Comparison of ENCODE assay signal across 20 cellular contexts in genomic region chr11:62580959-62581715, GRCh38. TPM values are rescaled to one million over a fixed set of nuclear protein-coding genes. Genes with fewer than 3 reads are reported as not detected.
DNase-seq lines count a peak whose midpoint lies in the region; ATAC-seq, FAIRE-seq and TF ChIP-seq lines count a peak whose summit lies in the region.
"Had no signal": no experiment of that assay in that cellular context is flagged by ENCODE, and none has a peak within 500 bp of the region (broad histone marks: within the 10 kb centered on the region; RNA-seq: fewer than 3 reads in every experiment).

No MANE protein-coding gene starts in this region.

- no peak for DNase-seq in activated naive CD8-positive, alpha-beta T cell treated with anti-CD3 and anti-CD28 coated beads for 36 hours
- DNase-seq in activated naive CD8-positive, alpha-beta T cell treated with anti-CD3 and anti-CD28 coated beads, Interleukin-2, amount 50 U/mL, for 24 hours = no peak
- DNase-seq in kidney (peak; percentile 51), posterior cingulate gyrus (no peak), NCI-H1417 treated with DMSO at 0.1 percent for 48 hours (lab: John Stamatoyannopoulos, UW) (no peak), uterus (no peak)
- no peak for DNase-seq in stimulated activated effector memory CD8-positive, alpha-beta T cell treated with anti-CD3 and anti-CD28 coated beads, Interleukin-12 subunit alpha, Interleukin-12 subunit beta, amount 100 ng/mL, for 72 hours (ENCODE audit: low spot score in 2 of 2)
- DNase-seq: CD4-positive, alpha-beta memory T cell; DMS53; EL; NCI-H1417; NCI-H187 treated with DMSO at 0.1 percent for 48 hours; NCI-H226; NCI-H524 treated with DMSO at 0.1 percent for 48 hours; SIG-M5 had no signal

- TF ChIP-seq CTCF in kidney (IDR thresholded peaks at IDR 0.05; ENCODE audit: borderline replicate concordance, extremely low read depth, insufficient read depth) (no peak), uterus (IDR thresholded peaks at IDR 0.05) (no peak)

- H3K4me3 Mint-ChIP-seq in activated naive CD8-positive, alpha-beta T cell = no peak overlapping the region
- H3K4me3 Mint-ChIP-seq in activated naive CD8-positive, alpha-beta T cell treated with anti-CD3 and anti-CD28 coated beads for 36 hours = no peak overlapping the region
- no peak overlapping the region for H3K4me3 Mint-ChIP-seq in activated naive CD8-positive, alpha-beta T cell treated with anti-CD3 and anti-CD28 coated beads, Interleukin-2, amount 50 U/mL, for 24 hours
- no peak overlapping the region for H3K4me3 Mint-ChIP-seq in stimulated activated effector memory CD8-positive, alpha-beta T cell treated with anti-CD3 and anti-CD28 coated beads, Interleukin-12 subunit alpha, Interleukin-12 subunit beta, amount 100 ng/mL, for 72 hours
- H3K4me3 Mint-ChIP-seq: CD4-positive, alpha-beta memory T cell had no signal

- peak overlapping the region; percentile 58 for H3K27ac Mint-ChIP-seq in activated naive CD8-positive, alpha-beta T cell
- no peak overlapping the region for H3K27ac Mint-ChIP-seq in activated naive CD8-positive, alpha-beta T cell treated with anti-CD3 and anti-CD28 coated beads for 36 hours
- H3K27ac Mint-ChIP-seq in activated naive CD8-positive, alpha-beta T cell treated with anti-CD3 and anti-CD28 coated beads, Interleukin-2, amount 50 U/mL, for 24 hours = peak overlapping the region; percentile 67
- H3K27ac Mint-ChIP-seq in stimulated activated effector memory CD8-positive, alpha-beta T cell treated with anti-CD3 and anti-CD28 coated beads, Interleukin-12 subunit alpha, Interleukin-12 subunit beta, amount 100 ng/mL, for 72 hours = peak overlapping the region; percentile 13

- peaks cover 4 to 5% of the 10 kb centered on the region in 2 donors for H3K4me1 ChIP-seq in kidney (ENCODE audit: control insufficient read depth in 1 of 2, insufficient read depth in 1 of 2, low read depth in 1 of 2, low read length in 2 of 2)
- no peaks in the 10 kb centered on the region for H3K4me1 ChIP-seq in uterus

- FAIRE-seq in kidney (lab: Jason Lieb, UNC) = no peak
- FAIRE-seq: GM12891, GM18507 had no signal

- H3K4me1 Mint-ChIP-seq in activated naive CD8-positive, alpha-beta T cell (ENCODE audit: low read depth) = peaks cover 8% of the 10 kb centered on the region
- H3K4me1 Mint-ChIP-seq in activated naive CD8-positive, alpha-beta T cell treated with anti-CD3 and anti-CD28 coated beads for 36 hours = peaks cover 8% of the 10 kb centered on the region
- H3K4me1 Mint-ChIP-seq in activated naive CD8-positive, alpha-beta T cell treated with anti-CD3 and anti-CD28 coated beads, Interleukin-2, amount 50 U/mL, for 24 hours = peaks cover 4% of the 10 kb centered on the region
- H3K4me1 Mint-ChIP-seq in stimulated activated effector memory CD8-positive, alpha-beta T cell treated with anti-CD3 and anti-CD28 coated beads, Interleukin-12 subunit alpha, Interleukin-12 subunit beta, amount 100 ng/mL, for 72 hours = no peaks in the 10 kb centered on the region

- no peaks in the 10 kb centered on the region for H3K27me3 ChIP-seq in uterus
- H3K27me3 ChIP-seq: BLaER1 had no signal

- no peak overlapping the region for H3K4me3 ChIP-seq in kidney (ENCODE audit: low read length in 2 of 2)
- H3K4me3 ChIP-seq in uterus = no peak overlapping the region
- H3K4me3 ChIP-seq: BLaER1 had no signal

- peaks cover 5% of the 10 kb centered on the region for H3K36me3 Mint-ChIP-seq in activated naive CD8-positive, alpha-beta T cell
- peaks cover 14% of the 10 kb centered on the region for H3K36me3 Mint-ChIP-seq in activated naive CD8-positive, alpha-beta T cell treated with anti-CD3 and anti-CD28 coated beads for 36 hours
- peaks cover 19% of the 10 kb centered on the region for H3K36me3 Mint-ChIP-seq in activated naive CD8-positive, alpha-beta T cell treated with anti-CD3 and anti-CD28 coated beads, Interleukin-2, amount 50 U/mL, for 24 hours (ENCODE audit: low read depth)
- H3K36me3 Mint-ChIP-seq in stimulated activated effector memory CD8-positive, alpha-beta T cell treated with anti-CD3 and anti-CD28 coated beads, Interleukin-12 subunit alpha, Interleukin-12 subunit beta, amount 100 ng/mL, for 72 hours = peaks cover 98% of the 10 kb centered on the region

- no peaks in the 10 kb centered on the region for H3K9me3 ChIP-seq in kidney (ENCODE audit: control insufficient read depth in 1 of 2, low read length in 2 of 2)
- H3K9me3 ChIP-seq in uterus = no peaks in the 10 kb centered on the region
- H3K9me3 ChIP-seq: BLaER1 had no signal

- H3K27me3 Mint-ChIP-seq in activated naive CD8-positive, alpha-beta T cell = no peaks in the 10 kb centered on the region
- no peaks in the 10 kb centered on the region for H3K27me3 Mint-ChIP-seq in activated naive CD8-positive, alpha-beta T cell treated with anti-CD3 and anti-CD28 coated beads for 36 hours
- no peaks in the 10 kb centered on the region for H3K27me3 Mint-ChIP-seq in activated naive CD8-positive, alpha-beta T cell treated with anti-CD3 and anti-CD28 coated beads, Interleukin-2, amount 50 U/mL, for 24 hours
- H3K27me3 Mint-ChIP-seq: CD4-positive, alpha-beta memory T cell had no signal

- H3K36me3 ChIP-seq in kidney (ENCODE audit: control insufficient read depth in 1 of 2, insufficient read depth in 2 of 2, low read length in 2 of 2) (peaks cover 10 to 36% of the 10 kb centered on the region in 2 donors), uterus (no peaks in the 10 kb centered on the region)

- H3K9me3 Mint-ChIP-seq in activated naive CD8-positive, alpha-beta T cell (ENCODE audit: low read depth) = no peaks in the 10 kb centered on the region
- H3K9me3 Mint-ChIP-seq in activated naive CD8-positive, alpha-beta T cell treated with anti-CD3 and anti-CD28 coated beads for 36 hours = no peaks in the 10 kb centered on the region
- H3K9me3 Mint-ChIP-seq in activated naive CD8-positive, alpha-beta T cell treated with anti-CD3 and anti-CD28 coated beads, Interleukin-2, amount 50 U/mL, for 24 hours = no peaks in the 10 kb centered on the region
- H3K9me3 Mint-ChIP-seq in stimulated activated effector memory CD8-positive, alpha-beta T cell treated with anti-CD3 and anti-CD28 coated beads, Interleukin-12 subunit alpha, Interleukin-12 subunit beta, amount 100 ng/mL, for 72 hours = no peaks in the 10 kb centered on the region
- H3K9me3 Mint-ChIP-seq: CD4-positive, alpha-beta memory T cell had no signal

- no peak for ATAC-seq in activated naive CD8-positive, alpha-beta T cell treated with anti-CD3 and anti-CD28 coated beads, Interleukin-2, amount 50 U/mL, for 24 hours
- ATAC-seq in stimulated activated effector memory CD8-positive, alpha-beta T cell treated with anti-CD3 and anti-CD28 coated beads, Interleukin-12 subunit alpha, Interleukin-12 subunit beta, amount 100 ng/mL, for 72 hours = no peak

- no peak overlapping the region for H3K9ac ChIP-seq in kidney (ENCODE audit: low read length in 2 of 2)
- H3K9ac ChIP-seq: BLaER1, KMS-11 had no signal

- intact Hi-C loops in kidney (cut with DNase I) = no loop called here
- intact Hi-C loops in posterior cingulate gyrus (cut with DNase I) = no loop called here
- intact Hi-C loops in uterus (cut with DNase I; ENCODE audit: low total_unique reads) = no loop called here

- H3K27ac ChIP-seq in kidney (ENCODE audit: low read depth in 2 of 2, low read length in 2 of 2) (no peak overlapping the region), uterus (no peak overlapping the region)
- H3K27ac ChIP-seq: BLaER1, KMS-11 had no signal

- no peak for TF ChIP-seq POLR2A in uterus (IDR thresholded peaks at IDR 0.05)

RNA-seq across cellular contexts. Expression of gene EEF1G, which starts 7.4 kb away (rescaled TPM):
- 1,000 to 10,000 TPM; 1,924 to 1,929 TPM for total RNA-seq in activated naive CD8-positive, alpha-beta T cell treated with anti-CD3 and anti-CD28 coated beads for 36 hours
- total RNA-seq in kidney = 1,136 TPM
- polyA plus RNA-seq in kidney (ENCODE audit: insufficient read depth, low read depth, low replicate concordance) = 1,809 TPM
- total RNA-seq in uterus = 1,000 to 10,000 TPM; 1,301 to 1,426 (median 1,363) TPM

RNA-seq across cellular contexts. Expression of gene TUT1, which starts 10.2 kb away (rescaled TPM):
- total RNA-seq in activated naive CD8-positive, alpha-beta T cell treated with anti-CD3 and anti-CD28 coated beads for 36 hours = 10 to 100 TPM; 29.1 to 32.2 TPM
- 29.5 TPM for total RNA-seq in kidney
- polyA plus RNA-seq in kidney (ENCODE audit: insufficient read depth, low read depth, low replicate concordance) = 18.7 TPM
- total RNA-seq in uterus = 10 to 100 TPM in 1 of 4 donors, 1 to 10 TPM in 3; 7.1 to 19.3 (median 8.6) TPM

RNA-seq across cellular contexts. Expression of gene MTA2, which starts 20.5 kb away (rescaled TPM):
- 100 to 1,000 TPM; 196 to 200 TPM for total RNA-seq in activated naive CD8-positive, alpha-beta T cell treated with anti-CD3 and anti-CD28 coated beads for 36 hours
- total RNA-seq in kidney = 71.8 TPM
- 34.4 TPM for polyA plus RNA-seq in kidney (ENCODE audit: insufficient read depth, low read depth, low replicate concordance)
- 100 to 1,000 TPM in 2 of 4 donors, 10 to 100 TPM in 2; 37.9 to 120 (median 78.2) TPM for total RNA-seq in uterus

RNA-seq across cellular contexts. Expression of gene EML3, which starts 31.4 kb away (rescaled TPM):
- 100 to 1,000 TPM; 112 to 121 TPM for total RNA-seq in activated naive CD8-positive, alpha-beta T cell treated with anti-CD3 and anti-CD28 coated beads for 36 hours
- total RNA-seq in kidney (83.3 TPM), uterus (100 to 1,000 TPM in 1 of 4 donors, 10 to 100 TPM in 3; 17.9 to 126 (median 36.8) TPM)
- polyA plus RNA-seq in kidney (ENCODE audit: insufficient read depth, low read depth, low replicate concordance) = 35.0 TPM

RNA-seq across cellular contexts. Expression of gene ROM1, which starts 31.9 kb away (rescaled TPM):
- 1 to 10 TPM; 2.0 to 2.8 TPM for total RNA-seq in activated naive CD8-positive, alpha-beta T cell treated with anti-CD3 and anti-CD28 coated beads for 36 hours
- total RNA-seq in kidney (7.9 TPM), uterus (10 to 100 TPM in 1 of 4 donors, 1 to 10 TPM in 1, under 1 TPM in 1, not detected in 1; 0.77 to 11.9 (median 5.3) TPM)
- 11.1 TPM for polyA plus RNA-seq in kidney (ENCODE audit: insufficient read depth, low read depth, low replicate concordance)
